Comparison of ENCODE assay signal across 30 cellular contexts in the genomic region with DNA sequence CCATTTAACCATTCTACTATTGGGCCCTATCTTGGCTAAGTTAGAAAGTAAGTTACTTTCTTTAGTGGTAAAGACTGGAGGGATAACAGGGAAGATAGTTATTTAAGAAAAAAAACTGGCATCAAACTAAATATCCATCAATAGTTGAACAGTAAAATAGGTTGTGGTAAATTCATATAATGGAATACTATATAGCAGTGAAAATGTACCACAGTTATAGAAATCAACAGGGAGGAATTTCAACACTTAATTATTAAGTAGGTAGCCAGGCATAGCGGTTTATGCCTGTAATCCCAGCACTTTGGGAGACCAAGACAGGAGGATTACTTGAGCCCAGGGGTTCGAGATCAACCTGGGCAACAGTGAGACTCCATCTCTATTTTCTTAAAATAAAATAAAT.
"Had no signal": no experiment of that assay in that cellular context is flagged by ENCODE, and none has a peak within 500 bp of the region (broad histone marks: within the 10 kb centered on the region; RNA-seq: fewer than 3 reads in every experiment).

No MANE protein-coding gene starts in this region.

- H3K27me3 ChIP-seq: neutrophil, ovary, right lobe of liver, sigmoid colon, stomach, thyroid gland, tibial nerve, upper lobe of left lung, vagina had no signal

- H3K9ac ChIP-seq: parathyroid adenoma had no signal

- H3K27ac ChIP-seq: neutrophil, ovary, parathyroid adenoma, psoas muscle, right lobe of liver, sigmoid colon, stomach, thoracic aorta, thyroid gland, tibial nerve, upper lobe of left lung, vagina had no signal

- H3K36me3 Mint-ChIP-seq: naive B cell; stimulated activated effector memory CD8-positive, alpha-beta T cell treated with anti-CD3 and anti-CD28 coated beads, Interleukin-12 subunit alpha, Interleukin-12 subunit beta, amount 100 ng/mL, for 72 hours; stimulated activated naive B cell treated with anti-CD40 and anti-IgM and Interleukin-4, amounts not matched to agents 10 μg/mL and 1 μg/mL and 100 μg/mL, for 72 hours had no signal

- H3K9me3 Mint-ChIP-seq: naive B cell; nephron progenitor cell; neural crest cell; stimulated activated effector memory CD8-positive, alpha-beta T cell treated with anti-CD3 and anti-CD28 coated beads, Interleukin-12 subunit alpha, Interleukin-12 subunit beta, amount 100 ng/mL, for 72 hours; stimulated activated naive B cell treated with anti-CD40 and anti-IgM and Interleukin-4, amounts not matched to agents 10 μg/mL and 1 μg/mL and 100 μg/mL, for 72 hours; stimulated activated naive CD8-positive, alpha-beta T cell treated with anti-CD3 and anti-CD28 coated beads, Interleukin-15, Interleukin-2, amounts not matched to agents 100 ng/mL and 50 ng/mL, for 24 hours had no signal

- H3K4me3 ChIP-seq: ovary, psoas muscle, right lobe of liver, sigmoid colon, stomach, thoracic aorta, thyroid gland, tibial nerve, upper lobe of left lung, vagina had no signal

- H3K27ac Mint-ChIP-seq: naive B cell; naive thymus-derived CD8-positive, alpha-beta T cell; nephron progenitor cell; progenitor cell of endocrine pancreas; stimulated activated effector memory CD8-positive, alpha-beta T cell treated with anti-CD3 and anti-CD28 coated beads, Interleukin-12 subunit alpha, Interleukin-12 subunit beta, amount 100 ng/mL, for 72 hours; stimulated activated naive B cell treated with anti-CD40 and anti-IgM and Interleukin-4, amounts not matched to agents 10 μg/mL and 1 μg/mL and 100 μg/mL, for 72 hours; stimulated activated naive CD8-positive, alpha-beta T cell treated with anti-CD3 and anti-CD28 coated beads, Interleukin-15, Interleukin-2, amounts not matched to agents 100 ng/mL and 50 ng/mL, for 24 hours had no signal

- H2AFZ ChIP-seq: parathyroid adenoma had no signal

- H3K27me3 Mint-ChIP-seq: naive B cell; naive thymus-derived CD8-positive, alpha-beta T cell; progenitor cell of endocrine pancreas; stimulated activated naive B cell treated with anti-CD40 and anti-IgM and Interleukin-4, amounts not matched to agents 10 μg/mL and 1 μg/mL and 100 μg/mL, for 72 hours; stimulated activated naive CD8-positive, alpha-beta T cell treated with anti-CD3 and anti-CD28 coated beads, Interleukin-15, Interleukin-2, amounts not matched to agents 100 ng/mL and 50 ng/mL, for 24 hours had no signal

- DNase-seq: naive B cell; naive thymus-derived CD8-positive, alpha-beta T cell; nephron progenitor cell; nucleus accumbens; ovary; posterior cingulate gyrus; psoas muscle; right cardiac atrium; sigmoid colon; small intestine; stimulated activated CD4-positive, alpha-beta T cell treated with anti-CD3 and anti-CD28 coated beads, Interleukin-15, amount 100 ng/mL, for 24 hours; stimulated activated CD4-positive, alpha-beta T cell treated with anti-CD3 and anti-CD28 coated beads, Interleukin-2, amount 100 ng/mL, for 24 hours; stimulated activated CD4-positive, alpha-beta T cell treated with anti-CD3 and anti-CD28 coated beads, Interleukin-2, amount 100 ng/mL, for 48 hours; stimulated activated CD4-positive, alpha-beta T cell treated with anti-CD3 and anti-CD28 coated beads, Interleukin-4, amount 100 ng/mL, for 24 hours; stimulated activated naive B cell treated with anti-CD40 and anti-IgM and Interleukin-4, amounts not matched to agents 10 μg/mL and 1 μg/mL and 100 μg/mL, for 72 hours; stimulated activated naive CD4-positive, alpha-beta T cell treated with Interleukin-2 at 50 U/mL for 16 hours; stomach; thyroid gland; trophoblast cell; upper lobe of left lung had no signal

- H3K4me3 Mint-ChIP-seq: naive thymus-derived CD8-positive, alpha-beta T cell; nephron progenitor cell; neural crest cell; stimulated activated effector memory CD8-positive, alpha-beta T cell treated with anti-CD3 and anti-CD28 coated beads, Interleukin-12 subunit alpha, Interleukin-12 subunit beta, amount 100 ng/mL, for 72 hours; stimulated activated naive B cell treated with anti-CD40 and anti-IgM and Interleukin-4, amounts not matched to agents 10 μg/mL and 1 μg/mL and 100 μg/mL, for 72 hours; stimulated activated naive CD8-positive, alpha-beta T cell treated with anti-CD3 and anti-CD28 coated beads, Interleukin-15, Interleukin-2, amounts not matched to agents 100 ng/mL and 50 ng/mL, for 24 hours had no signal

- ATAC-seq: naive thymus-derived CD8-positive, alpha-beta T cell; psoas muscle; right cardiac atrium; right lobe of liver; stimulated activated effector memory CD8-positive, alpha-beta T cell treated with anti-CD3 and anti-CD28 coated beads, Interleukin-12 subunit alpha, Interleukin-12 subunit beta, amount 100 ng/mL, for 72 hours; stimulated activated naive B cell treated with anti-CD40 and anti-IgM and Interleukin-4, amounts not matched to agents 10 μg/mL and 1 μg/mL and 100 μg/mL, for 72 hours had no signal

- H3K36me3 ChIP-seq: neutrophil, ovary, right lobe of liver, sigmoid colon, stomach, thoracic aorta, thyroid gland, tibial nerve, upper lobe of left lung, vagina had no signal

- H3K9me3 ChIP-seq: neutrophil, ovary, psoas muscle, right lobe of liver, sigmoid colon, stomach, thoracic aorta, thyroid gland, tibial nerve, upper lobe of left lung, vagina had no signal
